12 cellular contexts compared by ENCODE assay signal in genomic region chr16:81668243-81669097, GRCh38.
A peak's percentile ranks its signal among the peaks of the same experiment; 100 is the strongest.
DNase-seq lines count a peak whose midpoint lies in the region; ATAC-seq lines count a peak whose summit lies in the region.
"Had no signal": no experiment of that assay in that cellular context is flagged by ENCODE, and none has a peak within 500 bp of the region (broad histone marks: within the 10 kb centered on the region; RNA-seq: fewer than 3 reads in every experiment).

No MANE protein-coding gene starts in this region.

- H4K91ac ChIP-seq in trophoblast cell (ENCODE audit: low read depth, low read length) = no peak overlapping the region

- H2AFZ ChIP-seq in GM23248 = no peak overlapping the region
- no peak overlapping the region for H2AFZ ChIP-seq in trophoblast cell (ENCODE audit: insufficient read depth, low read length, poor library complexity)

- H2BK5ac ChIP-seq in trophoblast cell (ENCODE audit: low read depth, low read length, poor library complexity) = no peak overlapping the region

- no peaks in the 10 kb centered on the region for H3F3A ChIP-seq in GM23248 (ENCODE audit: insufficient read depth)

- H3K27ac ChIP-seq in GM23248 (no peak overlapping the region), trophoblast cell (ENCODE audit: low read depth, low read length) (no peak overlapping the region)
- H3K27ac ChIP-seq: HL-60 had no signal

- no peak overlapping the region for H3K4me3 Mint-ChIP-seq in dendritic cell treated with granulocyte-macrophage colony-stimulating factor and Interleukin-4, amounts not matched to agents 40 ng/mL and 50 ng/mL, for 4 days

- no peaks in the 10 kb centered on the region for H3K4me1 Mint-ChIP-seq in dendritic cell treated with granulocyte-macrophage colony-stimulating factor and Interleukin-4, amounts not matched to agents 40 ng/mL and 50 ng/mL, for 4 days (ENCODE audit: low read depth)

- H3K18ac ChIP-seq in trophoblast cell (ENCODE audit: low read length) = no peak overlapping the region

- H3K27me3 Mint-ChIP-seq in dendritic cell treated with granulocyte-macrophage colony-stimulating factor and Interleukin-4, amounts not matched to agents 40 ng/mL and 50 ng/mL, for 4 days = no peaks in the 10 kb centered on the region

- H3K4me2 ChIP-seq in GM23248 (ENCODE audit: unreplicated experiment) = no peak overlapping the region
- H3K4me2 ChIP-seq in trophoblast cell (ENCODE audit: low read length) = no peak overlapping the region

- H3K27me3 ChIP-seq in GM23248 (replicated peaks; ENCODE audit: insufficient read depth) (no peaks in the 10 kb centered on the region), trophoblast cell (ENCODE audit: insufficient read depth, low read length) (no peaks in the 10 kb centered on the region)

- intact Hi-C loops in dendritic cell treated with granulocyte-macrophage colony-stimulating factor and Interleukin-4, amounts not matched to agents 40 ng/mL and 50 ng/mL, for 4 days (cut with micrococcal nuclease) = no loop called here

- no peak overlapping the region for H3K23ac ChIP-seq in trophoblast cell (ENCODE audit: low read length)

- no peaks in the 10 kb centered on the region for H4K20me1 ChIP-seq in GM23248 (ENCODE audit: insufficient read depth)

- H3K36me3 ChIP-seq in GM23248 (ENCODE audit: low read depth) (peaks cover 4% of the 10 kb centered on the region; the same call in 1 of the 2 replicates), trophoblast cell (ENCODE audit: control insufficient read depth in 1 of 2, insufficient read depth in 2 of 2, low read length in 2 of 2) (peaks cover 63 to 73% of the 10 kb centered on the region in 2 experiments)

- H3K9ac ChIP-seq in GM23248 (no peak overlapping the region), trophoblast cell (ENCODE audit: low read length) (no peak overlapping the region)

- no peaks in the 10 kb centered on the region for H3K79me1 ChIP-seq in trophoblast cell (ENCODE audit: low read length)

- no peaks in the 10 kb centered on the region for H3K9me2 ChIP-seq in GM23248 (ENCODE audit: insufficient read depth)

- peak overlapping the region; percentile 26 for H3K27ac Mint-ChIP-seq in dendritic cell treated with granulocyte-macrophage colony-stimulating factor and Interleukin-4, amounts not matched to agents 40 ng/mL and 50 ng/mL, for 4 days

- H3K4me3 ChIP-seq in GM23248 (no peak overlapping the region), trophoblast cell (ENCODE audit: low read depth, low read length) (peak overlapping the region; percentile 47)

- peak; percentile 9 for DNase-seq in GM23248
- DNase-seq in NCI-H2081 treated with DMSO at 0.1 percent for 48 hours (lab: John Stamatoyannopoulos, UW) = peak; percentile 16
- DNase-seq in trophoblast cell = peak in 1 of 2 donors; percentile 24
- DNase-seq in NCI-H187 treated with DMSO at 0.1 percent for 48 hours (lab: John Stamatoyannopoulos, UW) = no peak
- DNase-seq: Caco-2; foreskin fibroblast; NCI-H226; stimulated activated CD4-positive, alpha-beta T cell treated with anti-CD3 and anti-CD28 coated beads, Interleukin-4, amount 100 ng/mL, for 4 hours had no signal

- no peak for ATAC-seq in GM18867 (IDR thresholded peaks at IDR 0.05; ENCODE audit: unreplicated experiment)
- no peak for ATAC-seq in GM19023 (IDR thresholded peaks at IDR 0.05; ENCODE audit: unreplicated experiment)

- H3K4ac ChIP-seq in trophoblast cell (ENCODE audit: low read depth, low read length) = no peak overlapping the region

- H3K4me1 ChIP-seq in GM23248 (ENCODE audit: insufficient read depth) (no peaks in the 10 kb centered on the region), trophoblast cell (ENCODE audit: control insufficient read depth in 1 of 2, insufficient read depth in 2 of 2, low read length in 2 of 2) (peaks cover 0 to 2% of the 10 kb centered on the region in 2 experiments)
- H3K4me1 ChIP-seq: Caco-2 had no signal

- no peaks in the 10 kb centered on the region for H3K9me3 ChIP-seq in GM23248 (ENCODE audit: low read depth)
- H3K9me3 ChIP-seq in trophoblast cell (ENCODE audit: insufficient read depth, low read depth, low read length) = peaks cover 2% of the 10 kb centered on the region
- H3K9me3 ChIP-seq: Caco-2 had no signal

- no peak overlapping the region for H2AK5ac ChIP-seq in trophoblast cell (ENCODE audit: low read length)

- peak overlapping the region; percentile 30 for H4K8ac ChIP-seq in trophoblast cell (ENCODE audit: low read depth, low read length)

- peaks cover 100% of the 10 kb centered on the region for H3K36me3 Mint-ChIP-seq in dendritic cell treated with granulocyte-macrophage colony-stimulating factor and Interleukin-4, amounts not matched to agents 40 ng/mL and 50 ng/mL, for 4 days (ENCODE audit: low read depth)

- H3K79me2 ChIP-seq in GM23248 (ENCODE audit: insufficient read depth) (no peaks in the 10 kb centered on the region), trophoblast cell (ENCODE audit: control insufficient read depth, insufficient read depth, low read length, poor library complexity) (no peaks in the 10 kb centered on the region)

- H4K12ac ChIP-seq in trophoblast cell (ENCODE audit: low read depth, low read length) = no peak overlapping the region

- no peak overlapping the region for H3K14ac ChIP-seq in trophoblast cell (ENCODE audit: low read length)

- H3K9me3 Mint-ChIP-seq in dendritic cell treated with granulocyte-macrophage colony-stimulating factor and Interleukin-4, amounts not matched to agents 40 ng/mL and 50 ng/mL, for 4 days = no peaks in the 10 kb centered on the region

- H2BK120ac ChIP-seq in trophoblast cell (ENCODE audit: insufficient read depth, low read length, poor library complexity) = no peak overlapping the region

- in situ Hi-C loops in GM23248 (cut with MboI) = no loop called here

- H2BK12ac ChIP-seq in trophoblast cell (ENCODE audit: low read length) = no peak overlapping the region

- 88% methylated on average over 21 to 23 of the region's 23 CpGs for WGBS in GM23248 (ENCODE audit: low coverage in 1 of 2, low lambda C conversion rate in 2 of 2, missing lambda C conversion rate in 2 of 2), 2 experiments
- no CpG with 5 or more reads among the region's 23 CpGs for WGBS in trophoblast cell (ENCODE audit: extremely low coverage, insufficient coverage, insufficient read length)
